In the genomic region with DNA sequence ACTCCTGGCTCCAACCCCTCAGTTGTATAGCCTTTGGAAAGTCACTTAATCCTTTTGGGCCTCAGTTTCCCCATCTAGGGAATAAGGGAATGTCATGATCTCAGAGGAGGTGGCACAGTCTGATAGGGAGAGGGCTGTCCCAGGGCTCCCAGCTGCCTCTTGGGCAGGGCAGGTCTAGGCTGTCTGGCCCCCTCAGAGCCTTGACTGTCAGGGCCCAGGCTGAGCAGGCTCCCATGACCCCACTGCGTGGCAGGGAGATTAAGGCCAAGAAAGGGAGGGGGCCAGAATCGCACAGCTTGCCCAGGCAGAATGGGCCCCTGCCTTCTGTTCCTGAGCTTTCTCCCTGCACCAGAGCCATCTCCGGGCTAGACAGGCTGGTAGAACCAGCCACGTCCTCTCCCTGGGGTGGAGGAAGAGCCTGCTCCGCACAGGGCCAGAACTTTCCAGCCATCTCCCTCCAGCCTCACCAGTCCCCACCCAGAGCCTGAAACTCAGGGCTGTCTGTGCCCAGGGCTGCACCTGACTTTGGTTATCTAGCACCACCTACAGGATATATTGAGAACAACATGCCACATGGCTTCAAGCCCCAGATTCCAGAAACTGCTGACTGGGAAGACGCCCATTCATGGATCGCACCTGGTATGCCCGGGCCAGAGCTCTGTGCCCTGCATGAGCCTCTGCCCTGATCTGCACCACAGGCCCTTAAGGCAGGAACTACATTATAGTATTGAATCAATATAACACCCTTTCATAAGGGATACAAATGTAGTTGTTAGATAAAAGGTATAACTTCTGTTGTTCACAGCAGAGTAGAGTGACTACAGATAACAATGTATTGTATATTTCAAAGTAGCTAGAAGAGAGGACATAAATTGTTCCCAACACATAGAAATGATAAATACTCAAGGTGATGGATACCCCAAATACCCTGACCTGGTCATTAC, we compare ENCODE assay signal across 1 cellular context.
TF ChIP-seq lines count a peak whose summit lies in the region.

No MANE protein-coding gene starts in this region.

TF ChIP-seq in K562, 482 proteins besides CTCF, POLR2A, EP300 and RAD21 (continued from another document and continues in another):
- TF ChIP-seq, protein P1, sequence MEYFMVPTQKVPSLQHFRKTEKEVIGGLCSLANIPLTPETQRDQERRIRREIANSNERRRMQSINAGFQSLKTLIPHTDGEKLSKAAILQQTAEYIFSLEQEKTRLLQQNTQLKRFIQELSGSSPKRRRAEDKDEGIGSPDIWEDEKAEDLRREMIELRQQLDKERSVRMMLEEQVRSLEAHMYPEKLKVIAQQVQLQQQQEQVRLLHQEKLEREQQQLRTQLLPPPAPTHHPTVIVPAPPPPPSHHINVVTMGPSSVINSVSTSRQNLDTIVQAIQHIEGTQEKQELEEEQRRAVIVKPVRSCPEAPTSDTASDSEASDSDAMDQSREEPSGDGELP (CRISPR knock-in tag; IDR thresholded peaks at IDR 0.05; ENCODE audit: borderline replicate concordance), result peak; percentile 60; the same call in 1 of the 2 replicates
- TF ChIP-seq E2F3 (CRISPR knock-in tag; IDR thresholded peaks at IDR 0.05) (no peak), ZNF140 (CRISPR knock-in tag; IDR thresholded peaks at IDR 0.05) (no peak), NFE2L1 (tag; IDR thresholded peaks at IDR 0.05; ENCODE audit: borderline replicate concordance, low read depth) (no peak), TRIM28 (IDR thresholded peaks at IDR 0.05) (no peak), PHB2 (IDR thresholded peaks at IDR 0.05; ENCODE audit: low read depth) (no peak), FOXA1 (IDR thresholded peaks at IDR 0.05; ENCODE audit: borderline replicate concordance) (no peak), SIN3A (IDR thresholded peaks at IDR 0.05; ENCODE audit: borderline replicate concordance in 2 of 2, control insufficient read depth in 1 of 2, low read depth in 2 of 2, low read length in 2 of 2) (no peak), ZZZ3 (IDR thresholded peaks at IDR 0.05) (no peak), POU5F1 (IDR thresholded peaks at IDR 0.05; ENCODE audit: borderline replicate concordance, low read depth, low read length, partially characterized antibody) (no peak), TEAD1 (CRISPR knock-in tag; IDR thresholded peaks at IDR 0.05) (no peak), HSF4 (CRISPR knock-in tag; IDR thresholded peaks at IDR 0.05; ENCODE audit: borderline replicate concordance) (no peak), ZNF436 (CRISPR knock-in tag; IDR thresholded peaks at IDR 0.05) (no peak), ZFX (CRISPR knock-in tag; IDR thresholded peaks at IDR 0.05) (no peak), GTF2A2 (tag; IDR thresholded peaks at IDR 0.05) (no peak), NFRKB (IDR thresholded peaks at IDR 0.05; ENCODE audit: low read depth) (no peak), PTTG1 (tag; IDR thresholded peaks at IDR 0.05; ENCODE audit: low read depth) (no peak), ZC3H4 (CRISPR knock-in tag; IDR thresholded peaks at IDR 0.05; ENCODE audit: borderline replicate concordance) (no peak; the same call in 1 of the 2 replicates), SUPT5H (IDR thresholded peaks at IDR 0.05) (no peak), CHD4 (IDR thresholded peaks at IDR 0.05; ENCODE audit: insufficient read depth, insufficient replicate concordance, low read depth, low read length, poor library complexity, severe bottlenecking) (no peak), FIP1L1 (IDR thresholded peaks at IDR 0.05; ENCODE audit: low read depth, low read length, poor library complexity, severe bottlenecking) (no peak)
- TF ChIP-seq, protein P2, sequence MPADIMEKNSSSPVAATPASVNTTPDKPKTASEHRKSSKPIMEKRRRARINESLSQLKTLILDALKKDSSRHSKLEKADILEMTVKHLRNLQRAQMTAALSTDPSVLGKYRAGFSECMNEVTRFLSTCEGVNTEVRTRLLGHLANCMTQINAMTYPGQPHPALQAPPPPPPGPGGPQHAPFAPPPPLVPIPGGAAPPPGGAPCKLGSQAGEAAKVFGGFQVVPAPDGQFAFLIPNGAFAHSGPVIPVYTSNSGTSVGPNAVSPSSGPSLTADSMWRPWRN (IDR thresholded peaks at IDR 0.05; ENCODE audit: low read depth), result no peak
- TF ChIP-seq, protein P3, sequence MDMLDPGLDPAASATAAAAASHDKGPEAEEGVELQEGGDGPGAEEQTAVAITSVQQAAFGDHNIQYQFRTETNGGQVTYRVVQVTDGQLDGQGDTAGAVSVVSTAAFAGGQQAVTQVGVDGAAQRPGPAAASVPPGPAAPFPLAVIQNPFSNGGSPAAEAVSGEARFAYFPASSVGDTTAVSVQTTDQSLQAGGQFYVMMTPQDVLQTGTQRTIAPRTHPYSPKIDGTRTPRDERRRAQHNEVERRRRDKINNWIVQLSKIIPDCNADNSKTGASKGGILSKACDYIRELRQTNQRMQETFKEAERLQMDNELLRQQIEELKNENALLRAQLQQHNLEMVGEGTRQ (CRISPR knock-in tag; IDR thresholded peaks at IDR 0.05), result no peak
- TF ChIP-seq, protein P4, sequence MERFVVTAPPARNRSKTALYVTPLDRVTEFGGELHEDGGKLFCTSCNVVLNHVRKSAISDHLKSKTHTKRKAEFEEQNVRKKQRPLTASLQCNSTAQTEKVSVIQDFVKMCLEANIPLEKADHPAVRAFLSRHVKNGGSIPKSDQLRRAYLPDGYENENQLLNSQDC (CRISPR knock-in tag; IDR thresholded peaks at IDR 0.05), result no peak
- TF ChIP-seq, protein P5, sequence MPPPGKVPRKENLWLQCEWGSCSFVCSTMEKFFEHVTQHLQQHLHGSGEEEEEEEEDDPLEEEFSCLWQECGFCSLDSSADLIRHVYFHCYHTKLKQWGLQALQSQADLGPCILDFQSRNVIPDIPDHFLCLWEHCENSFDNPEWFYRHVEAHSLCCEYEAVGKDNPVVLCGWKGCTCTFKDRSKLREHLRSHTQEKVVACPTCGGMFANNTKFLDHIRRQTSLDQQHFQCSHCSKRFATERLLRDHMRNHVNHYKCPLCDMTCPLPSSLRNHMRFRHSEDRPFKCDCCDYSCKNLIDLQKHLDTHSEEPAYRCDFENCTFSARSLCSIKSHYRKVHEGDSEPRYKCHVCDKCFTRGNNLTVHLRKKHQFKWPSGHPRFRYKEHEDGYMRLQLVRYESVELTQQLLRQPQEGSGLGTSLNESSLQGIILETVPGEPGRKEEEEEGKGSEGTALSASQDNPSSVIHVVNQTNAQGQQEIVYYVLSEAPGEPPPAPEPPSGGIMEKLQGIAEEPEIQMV (tag; conservative IDR thresholded peaks at IDR 0.05; ENCODE audit: low read depth), result no peak
- TF ChIP-seq, protein P6, sequence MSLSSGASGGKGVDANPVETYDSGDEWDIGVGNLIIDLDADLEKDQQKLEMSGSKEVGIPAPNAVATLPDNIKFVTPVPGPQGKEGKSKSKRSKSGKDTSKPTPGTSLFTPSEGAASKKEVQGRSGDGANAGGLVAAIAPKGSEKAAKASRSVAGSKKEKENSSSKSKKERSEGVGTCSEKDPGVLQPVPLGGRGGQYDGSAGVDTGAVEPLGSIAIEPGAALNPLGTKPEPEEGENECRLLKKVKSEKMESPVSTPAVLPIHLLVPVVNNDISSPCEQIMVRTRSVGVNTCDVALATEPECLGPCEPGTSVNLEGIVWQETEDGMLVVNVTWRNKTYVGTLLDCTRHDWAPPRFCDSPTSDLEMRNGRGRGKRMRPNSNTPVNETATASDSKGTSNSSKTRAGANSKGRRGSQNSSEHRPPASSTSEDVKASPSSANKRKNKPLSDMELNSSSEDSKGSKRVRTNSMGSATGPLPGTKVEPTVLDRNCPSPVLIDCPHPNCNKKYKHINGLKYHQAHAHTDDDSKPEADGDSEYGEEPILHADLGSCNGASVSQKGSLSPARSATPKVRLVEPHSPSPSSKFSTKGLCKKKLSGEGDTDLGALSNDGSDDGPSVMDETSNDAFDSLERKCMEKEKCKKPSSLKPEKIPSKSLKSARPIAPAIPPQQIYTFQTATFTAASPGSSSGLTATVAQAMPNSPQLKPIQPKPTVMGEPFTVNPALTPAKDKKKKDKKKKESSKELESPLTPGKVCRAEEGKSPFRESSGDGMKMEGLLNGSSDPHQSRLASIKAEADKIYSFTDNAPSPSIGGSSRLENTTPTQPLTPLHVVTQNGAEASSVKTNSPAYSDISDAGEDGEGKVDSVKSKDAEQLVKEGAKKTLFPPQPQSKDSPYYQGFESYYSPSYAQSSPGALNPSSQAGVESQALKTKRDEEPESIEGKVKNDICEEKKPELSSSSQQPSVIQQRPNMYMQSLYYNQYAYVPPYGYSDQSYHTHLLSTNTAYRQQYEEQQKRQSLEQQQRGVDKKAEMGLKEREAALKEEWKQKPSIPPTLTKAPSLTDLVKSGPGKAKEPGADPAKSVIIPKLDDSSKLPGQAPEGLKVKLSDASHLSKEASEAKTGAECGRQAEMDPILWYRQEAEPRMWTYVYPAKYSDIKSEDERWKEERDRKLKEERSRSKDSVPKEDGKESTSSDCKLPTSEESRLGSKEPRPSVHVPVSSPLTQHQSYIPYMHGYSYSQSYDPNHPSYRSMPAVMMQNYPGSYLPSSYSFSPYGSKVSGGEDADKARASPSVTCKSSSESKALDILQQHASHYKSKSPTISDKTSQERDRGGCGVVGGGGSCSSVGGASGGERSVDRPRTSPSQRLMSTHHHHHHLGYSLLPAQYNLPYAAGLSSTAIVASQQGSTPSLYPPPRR (CRISPR knock-in tag; IDR thresholded peaks at IDR 0.05; ENCODE audit: borderline replicate concordance), result no peak
- TF ChIP-seq, protein P7, sequence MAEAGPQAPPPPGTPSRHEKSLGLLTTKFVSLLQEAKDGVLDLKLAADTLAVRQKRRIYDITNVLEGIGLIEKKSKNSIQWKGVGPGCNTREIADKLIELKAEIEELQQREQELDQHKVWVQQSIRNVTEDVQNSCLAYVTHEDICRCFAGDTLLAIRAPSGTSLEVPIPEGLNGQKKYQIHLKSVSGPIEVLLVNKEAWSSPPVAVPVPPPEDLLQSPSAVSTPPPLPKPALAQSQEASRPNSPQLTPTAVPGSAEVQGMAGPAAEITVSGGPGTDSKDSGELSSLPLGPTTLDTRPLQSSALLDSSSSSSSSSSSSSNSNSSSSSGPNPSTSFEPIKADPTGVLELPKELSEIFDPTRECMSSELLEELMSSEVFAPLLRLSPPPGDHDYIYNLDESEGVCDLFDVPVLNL (CRISPR knock-in tag; IDR thresholded peaks at IDR 0.05; ENCODE audit: low read depth), result no peak
- TF ChIP-seq, protein P8, sequence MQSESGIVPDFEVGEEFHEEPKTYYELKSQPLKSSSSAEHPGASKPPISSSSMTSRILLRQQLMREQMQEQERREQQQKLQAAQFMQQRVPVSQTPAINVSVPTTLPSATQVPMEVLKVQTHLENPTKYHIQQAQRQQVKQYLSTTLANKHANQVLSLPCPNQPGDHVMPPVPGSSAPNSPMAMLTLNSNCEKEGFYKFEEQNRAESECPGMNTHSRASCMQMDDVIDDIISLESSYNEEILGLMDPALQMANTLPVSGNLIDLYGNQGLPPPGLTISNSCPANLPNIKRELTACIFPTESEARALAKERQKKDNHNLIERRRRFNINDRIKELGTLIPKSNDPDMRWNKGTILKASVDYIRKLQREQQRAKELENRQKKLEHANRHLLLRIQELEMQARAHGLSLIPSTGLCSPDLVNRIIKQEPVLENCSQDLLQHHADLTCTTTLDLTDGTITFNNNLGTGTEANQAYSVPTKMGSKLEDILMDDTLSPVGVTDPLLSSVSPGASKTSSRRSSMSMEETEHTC (IDR thresholded peaks at IDR 0.05), result no peak
- TF ChIP-seq, protein P9, sequence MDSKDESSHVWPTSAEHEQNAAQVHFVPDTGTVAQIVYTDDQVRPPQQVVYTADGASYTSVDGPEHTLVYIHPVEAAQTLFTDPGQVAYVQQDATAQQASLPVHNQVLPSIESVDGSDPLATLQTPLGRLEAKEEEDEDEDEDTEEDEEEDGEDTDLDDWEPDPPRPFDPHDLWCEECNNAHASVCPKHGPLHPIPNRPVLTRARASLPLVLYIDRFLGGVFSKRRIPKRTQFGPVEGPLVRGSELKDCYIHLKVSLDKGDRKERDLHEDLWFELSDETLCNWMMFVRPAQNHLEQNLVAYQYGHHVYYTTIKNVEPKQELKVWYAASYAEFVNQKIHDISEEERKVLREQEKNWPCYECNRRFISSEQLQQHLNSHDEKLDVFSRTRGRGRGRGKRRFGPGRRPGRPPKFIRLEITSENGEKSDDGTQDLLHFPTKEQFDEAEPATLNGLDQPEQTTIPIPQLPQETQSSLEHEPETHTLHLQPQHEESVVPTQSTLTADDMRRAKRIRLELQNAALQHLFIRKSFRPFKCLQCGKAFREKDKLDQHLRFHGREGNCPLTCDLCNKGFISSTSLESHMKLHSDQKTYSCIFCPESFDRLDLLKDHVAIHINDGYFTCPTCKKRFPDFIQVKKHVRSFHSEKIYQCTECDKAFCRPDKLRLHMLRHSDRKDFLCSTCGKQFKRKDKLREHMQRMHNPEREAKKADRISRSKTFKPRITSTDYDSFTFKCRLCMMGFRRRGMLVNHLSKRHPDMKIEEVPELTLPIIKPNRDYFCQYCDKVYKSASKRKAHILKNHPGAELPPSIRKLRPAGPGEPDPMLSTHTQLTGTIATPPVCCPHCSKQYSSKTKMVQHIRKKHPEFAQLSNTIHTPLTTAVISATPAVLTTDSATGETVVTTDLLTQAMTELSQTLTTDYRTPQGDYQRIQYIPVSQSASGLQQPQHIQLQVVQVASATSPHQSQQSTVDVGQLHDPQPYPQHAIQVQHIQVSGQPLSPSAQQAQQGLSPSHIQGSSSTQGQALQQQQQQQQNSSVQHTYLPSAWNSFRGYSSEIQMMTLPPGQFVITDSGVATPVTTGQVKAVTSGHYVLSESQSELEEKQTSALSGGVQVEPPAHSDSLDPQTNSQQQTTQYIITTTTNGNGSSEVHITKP (IDR thresholded peaks at IDR 0.05; ENCODE audit: partially characterized antibody), result no peak
- TF ChIP-seq, protein P10, sequence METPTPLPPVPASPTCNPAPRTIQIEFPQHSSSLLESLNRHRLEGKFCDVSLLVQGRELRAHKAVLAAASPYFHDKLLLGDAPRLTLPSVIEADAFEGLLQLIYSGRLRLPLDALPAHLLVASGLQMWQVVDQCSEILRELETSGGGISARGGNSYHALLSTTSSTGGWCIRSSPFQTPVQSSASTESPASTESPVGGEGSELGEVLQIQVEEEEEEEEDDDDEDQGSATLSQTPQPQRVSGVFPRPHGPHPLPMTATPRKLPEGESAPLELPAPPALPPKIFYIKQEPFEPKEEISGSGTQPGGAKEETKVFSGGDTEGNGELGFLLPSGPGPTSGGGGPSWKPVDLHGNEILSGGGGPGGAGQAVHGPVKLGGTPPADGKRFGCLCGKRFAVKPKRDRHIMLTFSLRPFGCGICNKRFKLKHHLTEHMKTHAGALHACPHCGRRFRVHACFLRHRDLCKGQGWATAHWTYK (CRISPR knock-in tag; IDR thresholded peaks at IDR 0.05), result peak; percentile 52; the same call in 1 of the 2 replicates
- TF ChIP-seq, protein P11, sequence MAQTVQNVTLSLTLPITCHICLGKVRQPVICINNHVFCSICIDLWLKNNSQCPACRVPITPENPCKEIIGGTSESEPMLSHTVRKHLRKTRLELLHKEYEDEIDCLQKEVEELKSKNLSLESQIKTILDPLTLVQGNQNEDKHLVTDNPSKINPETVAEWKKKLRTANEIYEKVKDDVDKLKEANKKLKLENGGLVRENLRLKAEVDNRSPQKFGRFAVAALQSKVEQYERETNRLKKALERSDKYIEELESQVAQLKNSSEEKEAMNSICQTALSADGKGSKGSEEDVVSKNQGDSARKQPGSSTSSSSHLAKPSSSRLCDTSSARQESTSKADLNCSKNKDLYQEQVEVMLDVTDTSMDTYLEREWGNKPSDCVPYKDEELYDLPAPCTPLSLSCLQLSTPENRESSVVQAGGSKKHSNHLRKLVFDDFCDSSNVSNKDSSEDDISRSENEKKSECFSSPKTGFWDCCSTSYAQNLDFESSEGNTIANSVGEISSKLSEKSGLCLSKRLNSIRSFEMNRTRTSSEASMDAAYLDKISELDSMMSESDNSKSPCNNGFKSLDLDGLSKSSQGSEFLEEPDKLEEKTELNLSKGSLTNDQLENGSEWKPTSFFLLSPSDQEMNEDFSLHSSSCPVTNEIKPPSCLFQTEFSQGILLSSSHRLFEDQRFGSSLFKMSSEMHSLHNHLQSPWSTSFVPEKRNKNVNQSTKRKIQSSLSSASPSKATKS (CRISPR knock-in tag; IDR thresholded peaks at IDR 0.05), result no peak
